Comparison of ENCODE assay signal across 14 cellular contexts in the genomic region with DNA sequence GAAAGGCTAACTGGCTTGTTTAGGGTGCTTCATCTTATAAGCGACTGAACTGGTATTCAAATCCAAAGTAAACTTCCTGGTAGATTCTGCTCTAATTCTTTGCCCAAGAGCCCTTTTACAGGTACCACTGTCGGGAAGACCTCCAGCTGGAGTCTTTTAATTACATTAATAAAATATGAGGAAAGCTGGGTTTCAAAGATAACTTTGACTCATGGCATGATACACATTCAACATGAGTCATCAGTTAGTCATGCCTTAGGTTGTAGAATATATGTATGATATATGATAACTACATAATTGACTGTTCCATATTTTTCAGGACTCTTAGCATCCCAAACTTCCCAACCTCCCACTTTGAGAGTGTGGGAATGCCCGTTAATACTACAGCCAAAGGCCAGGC. TPM values are rescaled to one million over a fixed set of nuclear protein-coding genes. Genes with fewer than 3 reads are reported as not detected.
DNase-seq lines count a peak whose midpoint lies in the region; ATAC-seq and TF ChIP-seq lines count a peak whose summit lies in the region.
"Had no signal": no experiment of that assay in that cellular context is flagged by ENCODE, and none has a peak within 500 bp of the region (broad histone marks: within the 10 kb centered on the region; RNA-seq: fewer than 3 reads in every experiment).

No MANE protein-coding gene starts in this region.

- H3K36me3 Mint-ChIP-seq in activated CD4-positive, alpha-beta T cell treated with anti-CD3 and anti-CD28 coated beads for 36 hours (ENCODE audit: low read depth), result peaks cover 72% of the 10 kb centered on the region

- TF ChIP-seq POLR2A in NB4 (IDR thresholded peaks at IDR 0.05; ENCODE audit: extremely low read depth, insufficient read length), result no peak

- H3K4me1 ChIP-seq in psoas muscle, result peaks cover 5% of the 10 kb centered on the region
- H3K4me1 ChIP-seq: thyroid gland had no signal

- no peak for TF ChIP-seq CTCF in NB4 (IDR thresholded peaks at IDR 0.05; ENCODE audit: low read depth, low read length)
- TF ChIP-seq CTCF in brain microvascular endothelial cell (IDR thresholded peaks at IDR 0.05; ENCODE audit: low read depth, low read length, missing control alignments), result no peak
- TF ChIP-seq CTCF in psoas muscle (IDR thresholded peaks at IDR 0.05), result no peak

- no peak overlapping the region for H3K27ac Mint-ChIP-seq in activated CD4-positive, alpha-beta T cell treated with anti-CD3 and anti-CD28 coated beads for 36 hours

- peak; percentile 87 for ATAC-seq in activated CD4-positive, alpha-beta T cell treated with anti-CD3 and anti-CD28 coated beads for 36 hours
- ATAC-seq in psoas muscle, result no peak
- ATAC-seq: naive thymus-derived CD8-positive, alpha-beta T cell had no signal

- no peaks in the 10 kb centered on the region for H3K9me3 ChIP-seq in psoas muscle
- H3K9me3 ChIP-seq: thyroid gland had no signal

- in situ Hi-C loops in brain microvascular endothelial cell (cut with HindIII; ENCODE audit: low pct_ligation_motif_present, low sequenced_read_pairs), result no loop called here

- H3K27ac ChIP-seq in brain microvascular endothelial cell (no peak overlapping the region), psoas muscle (peak overlapping the region; percentile 20)
- H3K27ac ChIP-seq: SK-N-MC, thyroid gland had no signal

- CTCF ChIA-PET in activated CD4-positive, alpha-beta T cell treated with anti-CD3 and anti-CD28 coated beads for 36 hours (lab: Charles Lee), result no interaction called here

- no peaks in the 10 kb centered on the region for H3K27me3 Mint-ChIP-seq in activated CD4-positive, alpha-beta T cell treated with anti-CD3 and anti-CD28 coated beads for 36 hours
- H3K27me3 Mint-ChIP-seq: naive thymus-derived CD8-positive, alpha-beta T cell had no signal

- no peaks in the 10 kb centered on the region for H3K36me3 ChIP-seq in brain microvascular endothelial cell (replicated peaks)
- H3K36me3 ChIP-seq in psoas muscle (ENCODE audit: insufficient read depth in 1 of 2, low read depth in 1 of 2), result peaks cover 6 to 91% of the 10 kb centered on the region in 2 donors

- DNase-seq in activated CD4-positive, alpha-beta T cell treated with anti-CD3 and anti-CD28 coated beads for 36 hours, result no peak
- no peak for DNase-seq in activated CD4-positive, alpha-beta T cell treated with anti-CD3 and anti-CD28 coated beads for 1 hour
- DNase-seq in NB4 (ENCODE audit: low read depth) (peak; percentile 6), brain microvascular endothelial cell (peak; percentile 4), psoas muscle (no peak), NCI-H345 (lab: John Stamatoyannopoulos, UW) (no peak), MV-4-11 (lab: John Stamatoyannopoulos, UW) (no peak), NCI-H1694 (lab: John Stamatoyannopoulos, UW) (no peak)
- DNase-seq: activated CD4-positive, CD25-positive, alpha-beta regulatory T cell treated with anti-CD3 and anti-CD28 coated beads, Interleukin-2, amount 50 U/mL, for 72 hours; cerebellar nuclear complex; naive thymus-derived CD8-positive, alpha-beta T cell; NCI-H1930; thyroid gland had no signal

- H3K4me3 Mint-ChIP-seq in activated CD4-positive, alpha-beta T cell treated with anti-CD3 and anti-CD28 coated beads for 36 hours, result no peak overlapping the region
- H3K4me3 Mint-ChIP-seq: naive thymus-derived CD8-positive, alpha-beta T cell had no signal

- intact Hi-C loops in activated CD4-positive, alpha-beta T cell treated with anti-CD3 and anti-CD28 coated beads for 36 hours (cut with DNase I, micrococcal nuclease), result no loop called here
- intact Hi-C loops in psoas muscle (cut with DNase I), result no loop called here

- WGBS in psoas muscle, 3 donors, result 91 to 94% (median 91%) methylated on average over 3 of the region's 3 CpGs

- no peaks in the 10 kb centered on the region for H3K9me3 Mint-ChIP-seq in activated CD4-positive, alpha-beta T cell treated with anti-CD3 and anti-CD28 coated beads for 36 hours (ENCODE audit: low read depth)
- H3K9me3 Mint-ChIP-seq: naive thymus-derived CD8-positive, alpha-beta T cell had no signal

- peaks cover 29% of the 10 kb centered on the region for H3K4me1 Mint-ChIP-seq in activated CD4-positive, alpha-beta T cell treated with anti-CD3 and anti-CD28 coated beads for 36 hours

- POLR2A ChIA-PET in activated CD4-positive, alpha-beta T cell treated with anti-CD3 and anti-CD28 coated beads for 36 hours (lab: Charles Lee), result no interaction called here

- H3K27me3 ChIP-seq in brain microvascular endothelial cell (replicated peaks), result no peaks in the 10 kb centered on the region
- H3K27me3 ChIP-seq in psoas muscle (ENCODE audit: insufficient read depth in 3 of 3, low read length in 2 of 3), result no peaks in the 10 kb centered on the region
- H3K27me3 ChIP-seq: thyroid gland had no signal

- H3K4me3 ChIP-seq in NB4 (ENCODE audit: low read depth, low read length), result no peak overlapping the region
- H3K4me3 ChIP-seq in brain microvascular endothelial cell (ENCODE audit: low read depth, low read length), result no peak overlapping the region
- no peak overlapping the region for H3K4me3 ChIP-seq in psoas muscle
- H3K4me3 ChIP-seq: SK-N-MC, thyroid gland had no signal

RNA-seq across cellular contexts. Expression of a gene that starts 32.3 kb away (rescaled TPM):
- 10 to 100 TPM; 26.1 to 40.1 TPM for total RNA-seq in activated CD4-positive, alpha-beta T cell treated with anti-CD3 and anti-CD28 coated beads for 36 hours
- 10 to 100 TPM; 19.4 to 38.2 (median 32.1) TPM for total RNA-seq in psoas muscle
- polyA plus RNA-seq in psoas muscle, result 10 to 100 TPM in 2 of 3 donors, 1 to 10 TPM in 1; 4.0 to 41.8 (median 15.4) TPM

Comparison
In these comparisons a context has a peak if more than half of its experiments do, and no peak if none do; other contexts are left out.
1. DNase-seq: peak in NB4 (single experiment) and brain microvascular endothelial cell (single experiment); none in activated CD4-positive, alpha-beta T cell treated with anti-CD3 and anti-CD28 coated beads for 36 hours (single experiment), activated CD4-positive, alpha-beta T cell treated with anti-CD3 and anti-CD28 coated beads for 1 hour (single experiment), psoas muscle (0 of 2), NCI-H345 (single experiment), MV-4-11 (single experiment) and NCI-H1694 (single experiment).